ENCODE assay signal across 7 cellular contexts in the genomic region with DNA sequence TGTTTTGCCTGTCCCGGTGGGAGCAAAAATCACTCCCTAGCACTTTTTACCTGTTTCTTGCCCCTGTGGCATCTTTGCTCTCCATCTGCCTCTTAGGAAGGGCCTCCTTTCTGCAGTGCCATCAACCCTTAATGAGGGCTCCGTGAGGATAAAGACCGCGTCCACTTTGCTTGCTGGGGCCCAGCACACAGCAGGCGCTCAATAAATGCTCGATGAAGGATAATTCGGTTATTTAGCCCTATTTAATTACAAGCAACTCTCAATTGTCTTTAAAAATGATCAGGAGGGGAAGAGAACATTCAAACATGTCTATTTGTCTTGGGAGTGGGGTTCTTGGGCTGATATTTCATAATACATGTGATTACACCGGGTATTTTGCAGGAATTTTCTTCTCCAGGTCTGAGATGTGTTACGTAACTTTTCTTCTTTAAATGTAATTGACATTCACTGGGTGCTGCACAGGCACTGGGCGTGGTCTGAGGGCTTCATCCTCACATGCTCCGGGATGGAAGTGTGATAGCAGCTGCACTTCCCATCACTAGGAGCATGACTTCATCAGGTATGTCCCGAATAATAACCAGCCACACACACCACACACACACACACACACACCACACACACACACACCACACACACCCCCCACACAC. TPM values are rescaled to one million over a fixed set of nuclear protein-coding genes. Genes with fewer than 3 reads are reported as not detected.
A peak's percentile ranks its signal among the peaks of the same experiment; 100 is the strongest.
DNase-seq lines count a peak whose midpoint lies in the region; TF ChIP-seq lines count a peak whose summit lies in the region.

No MANE protein-coding gene starts in this region.

- H3K4me2 ChIP-seq in GM23248 (ENCODE audit: unreplicated experiment) (peak overlapping the region; percentile 69), parathyroid adenoma (ENCODE audit: low read length) (peak overlapping the region; percentile 58)

- in situ Hi-C loops in GM23248 (cut with MboI), result no loop called here

- H3K4me3 ChIP-seq in GM23248 (peak overlapping the region; percentile 59), ectodermal cell (ENCODE audit: insufficient read depth, low read depth, low read length) (peak overlapping the region; percentile 26), parathyroid adenoma (ENCODE audit: low read depth, low read length) (no peak overlapping the region)

- DNase-seq in GM23248 (peak; percentile 17), NCI-H2171 (lab: John Stamatoyannopoulos, UW) (peak; percentile 51), erythroblast (lab: John Stamatoyannopoulos, UW) (no peak), SIG-M5 treated with dmso at 0.1 percent for 504 hours (lab: John Stamatoyannopoulos, UW; ENCODE audit: unreplicated experiment) (no peak), HuH-7 (ENCODE audit: low spot score) (no peak)

- no peaks in the 10 kb centered on the region for H4K20me1 ChIP-seq in GM23248 (ENCODE audit: insufficient read depth)

- H3K9ac ChIP-seq in GM23248 (no peak overlapping the region), parathyroid adenoma (no peak overlapping the region)

- no peak for TF ChIP-seq CTCF in parathyroid adenoma (IDR thresholded peaks at IDR 0.05)

- WGBS in GM23248 (ENCODE audit: low coverage in 1 of 2, low lambda C conversion rate in 2 of 2, missing lambda C conversion rate in 2 of 2), 2 experiments, result 49 to 50% methylated on average over 10 to 12 of the region's 12 CpGs
- WGBS in ectodermal cell, 2 experiments, result 54 to 61% methylated on average over 10 to 12 of the region's 12 CpGs

- no peak for TF ChIP-seq POLR2A in erythroblast (IDR thresholded peaks at IDR 0.05; ENCODE audit: low read length)

- H3K9me3 ChIP-seq in GM23248 (ENCODE audit: low read depth), result no peaks in the 10 kb centered on the region
- no peaks in the 10 kb centered on the region for H3K9me3 ChIP-seq in ectodermal cell (ENCODE audit: control insufficient read depth, low read length)
- H3K9me3 ChIP-seq in parathyroid adenoma (ENCODE audit: control insufficient read depth, low read length), result no peaks in the 10 kb centered on the region

- H2AFZ ChIP-seq in GM23248, result no peak overlapping the region; the same call in 1 of the 2 replicates
- peak overlapping the region; percentile 76 for H2AFZ ChIP-seq in parathyroid adenoma

- H3K27me3 ChIP-seq in GM23248 (replicated peaks; ENCODE audit: insufficient read depth), result peaks cover 68% of the 10 kb centered on the region
- no peaks in the 10 kb centered on the region for H3K27me3 ChIP-seq in ectodermal cell (ENCODE audit: control insufficient read depth, insufficient read depth, low read length, poor library complexity, severe bottlenecking)
- no peaks in the 10 kb centered on the region for H3K27me3 ChIP-seq in parathyroid adenoma (ENCODE audit: control insufficient read depth, insufficient read depth, low read length)

- no peak overlapping the region for H3K27ac ChIP-seq in GM23248
- peak overlapping the region; percentile 84 for H3K27ac ChIP-seq in ectodermal cell (ENCODE audit: insufficient read depth, low read depth, low read length, poor library complexity, severe bottlenecking)
- no peak overlapping the region for H3K27ac ChIP-seq in parathyroid adenoma

- no peaks in the 10 kb centered on the region for H3K9me2 ChIP-seq in GM23248 (ENCODE audit: insufficient read depth)

- H3K4me1 ChIP-seq in GM23248 (ENCODE audit: insufficient read depth), result no peaks in the 10 kb centered on the region; the same call in 1 of the 2 replicates
- peaks cover 23% of the 10 kb centered on the region for H3K4me1 ChIP-seq in ectodermal cell (ENCODE audit: control insufficient read depth, insufficient read depth, low read length)
- H3K4me1 ChIP-seq in parathyroid adenoma, result no peaks in the 10 kb centered on the region

- H3F3A ChIP-seq in GM23248 (ENCODE audit: insufficient read depth), result no peaks in the 10 kb centered on the region

- H3K79me2 ChIP-seq in GM23248 (ENCODE audit: insufficient read depth) (no peaks in the 10 kb centered on the region), parathyroid adenoma (no peaks in the 10 kb centered on the region)

- H3K36me3 ChIP-seq in GM23248 (ENCODE audit: low read depth), result no peaks in the 10 kb centered on the region
- H3K36me3 ChIP-seq in ectodermal cell (ENCODE audit: control insufficient read depth, insufficient read depth, low read length), result no peaks in the 10 kb centered on the region
- no peaks in the 10 kb centered on the region for H3K36me3 ChIP-seq in parathyroid adenoma (ENCODE audit: control insufficient read depth, insufficient read depth, low read length)

RNA-seq across cellular contexts. Expression of a gene that starts 19.8 kb away (rescaled TPM):
- total RNA-seq in GM23248 (2014; rRNA removed; shearing (Covaris generic)), result 1.5 and 2.5 TPM in 2 replicates
- polyA plus RNA-seq in GM23248 (2016; fragmentation: Nextera tagmentation; extraction: Ambion mirVana), result 0.11 and 0.13 TPM in 2 replicates
- 3.7 TPM for polyA plus RNA-seq in ectodermal cell (2013, experiment 1 of 4)
- 3.1 TPM for polyA plus RNA-seq in ectodermal cell (2013, experiment 2 of 4)
- 4.4 TPM for polyA plus RNA-seq in ectodermal cell (2013, experiment 3 of 4)
- 3.1 TPM for polyA plus RNA-seq in ectodermal cell (2013, experiment 4 of 4)

Comparison
In these comparisons a context has a peak if more than half of its experiments do, and no peak if none do; other contexts are left out.
1. DNase-seq: peak in GM23248 (single experiment) and NCI-H2171 (single experiment); none in erythroblast (0 of 2), SIG-M5 treated with dmso at 0.1 percent for 504 hours (single experiment) and HuH-7 (single experiment).